ENCODE assay signal across 12 cellular contexts in genomic region chr20:19706463-19706862, GRCh38. TPM values are rescaled to one million over a fixed set of nuclear protein-coding genes. Genes with fewer than 3 reads are reported as not detected.
DNase-seq lines count a peak whose midpoint lies in the region; ATAC-seq and TF ChIP-seq lines count a peak whose summit lies in the region.
"Had no signal": no experiment of that assay in that cellular context is flagged by ENCODE, and none has a peak within 500 bp of the region (broad histone marks: within the 10 kb centered on the region; RNA-seq: fewer than 3 reads in every experiment).

No MANE protein-coding gene starts in this region.

- intact Hi-C loops in ovary (cut with DNase I): no loop called here

- no peak overlapping the region for H3K27ac ChIP-seq in ovary
- H3K27ac ChIP-seq: pancreas had no signal

- no peak for TF ChIP-seq EP300 in ovary (IDR thresholded peaks at IDR 0.05)

- WGBS in ovary, 3 donors: 93 to 97% (median 97%) methylated on average over 4 of the region's 4 CpGs

- H3K4me3 ChIP-seq in GM12864 (ENCODE audit: low read depth, low read length) (no peak overlapping the region), ovary (no peak overlapping the region)
- H3K4me3 ChIP-seq: pancreas had no signal

- no peaks in the 10 kb centered on the region for H3K9me3 ChIP-seq in ovary
- H3K9me3 ChIP-seq: pancreas had no signal

- no peak for TF ChIP-seq CTCF in GM12864 (IDR thresholded peaks at IDR 0.05; ENCODE audit: low read depth, low read length, missing control alignments)
- TF ChIP-seq CTCF in ovary (IDR thresholded peaks at IDR 0.05): no peak

- DNase-seq in GM12864 (ENCODE audit: low read depth) (peak; percentile 19), SIG-M5 (lab: John Stamatoyannopoulos, UW) (peak; percentile 68), NCI-H2081 (lab: John Stamatoyannopoulos, UW) (no peak), DMS 273 treated with DMSO at 0.1 percent for 48 hours (lab: John Stamatoyannopoulos, UW) (no peak), ovary (no peak), NCI-H2107 treated with DMSO at 0.1 percent for 48 hours (lab: John Stamatoyannopoulos, UW; ENCODE audit: unreplicated experiment) (no peak)
- DNase-seq: NCI-H1417 treated with DMSO at 0.1 percent for 48 hours; OCI-M1; pancreas; stimulated activated CD4-positive, alpha-beta T cell treated with anti-CD3 and anti-CD28 coated beads, Interleukin-1b, Interleukin-23, amount 100 ng/mL, for 48 hours had no signal

- no peaks in the 10 kb centered on the region for H3K36me3 ChIP-seq in ovary
- H3K36me3 ChIP-seq: pancreas had no signal

- ATAC-seq in GM19397 (IDR thresholded peaks at IDR 0.05; ENCODE audit: unreplicated experiment): peak; percentile 69
- ATAC-seq in HG03139 (IDR thresholded peaks at IDR 0.05; ENCODE audit: unreplicated experiment): peak; percentile 61

- H3K27me3 ChIP-seq in ovary: no peaks in the 10 kb centered on the region
- H3K27me3 ChIP-seq: pancreas had no signal

- peaks cover 7% of the 10 kb centered on the region for H3K4me1 ChIP-seq in ovary (ENCODE audit: insufficient read depth)
- H3K4me1 ChIP-seq: pancreas had no signal

- no peak for TF ChIP-seq POLR2A in ovary (IDR thresholded peaks at IDR 0.05)

RNA-seq across cellular contexts. Expression of gene RIN2, which starts 51.6 kb away (rescaled TPM):
- 10 to 100 TPM; 22.2 to 66.4 (median 51.3) TPM for total RNA-seq in ovary
- 10 to 100 TPM; 17.5 to 19.0 TPM for polyA plus RNA-seq in ovary

Comparison
In these comparisons a context has a peak if more than half of its experiments do, and no peak if none do; other contexts are left out.
1. DNase-seq: peak in GM12864 (single experiment) and SIG-M5 (single experiment); none in NCI-H2081 (0 of 2), DMS 273 treated with DMSO at 0.1 percent for 48 hours (single experiment), ovary (0 of 5) and NCI-H2107 treated with DMSO at 0.1 percent for 48 hours (single experiment).